In the genomic region with DNA sequence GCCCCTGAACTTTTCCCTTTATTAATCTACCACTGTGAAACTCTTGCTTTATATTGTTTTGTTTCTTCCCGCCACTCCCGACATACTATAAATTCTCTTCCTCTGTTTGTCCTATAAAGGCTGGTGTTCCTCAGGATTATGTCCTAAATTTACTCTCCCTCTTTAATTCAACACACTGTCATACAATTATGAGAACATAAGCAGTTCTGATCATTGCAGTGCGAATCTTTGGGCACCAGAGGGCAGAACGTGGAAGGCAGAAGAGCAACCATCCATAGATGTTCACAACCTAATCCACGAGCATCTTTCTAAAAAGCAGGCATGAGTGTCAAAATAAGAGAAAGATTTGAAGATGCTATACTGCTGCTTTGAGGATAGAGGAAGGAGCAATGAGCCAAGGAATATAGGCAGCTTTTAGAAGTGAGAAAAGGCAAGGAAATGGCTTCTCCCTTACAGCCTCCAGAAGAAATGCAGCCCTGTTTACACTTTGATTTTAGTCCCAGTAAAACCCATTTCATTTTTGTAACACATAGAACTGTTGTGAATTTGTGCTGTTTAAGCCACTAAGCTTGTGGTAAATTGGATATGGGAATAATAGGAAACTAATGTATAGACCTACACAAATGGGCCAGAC, we compare ENCODE assay signal across 8 cellular contexts.
DNase-seq lines count a peak whose midpoint lies in the region; ATAC-seq and TF ChIP-seq lines count a peak whose summit lies in the region.

No MANE protein-coding gene starts in this region.

- no peak overlapping the region for H3K4me3 Mint-ChIP-seq in osteocyte (ENCODE audit: unreplicated experiment)

- DNase-seq in NCI-H2196 (lab: John Stamatoyannopoulos, UW; ENCODE audit: unreplicated experiment) (peak; percentile 4), NCI-H2196 treated with DMSO at 0.1 percent for 48 hours (lab: John Stamatoyannopoulos, UW; ENCODE audit: unreplicated experiment) (no peak), RPMI8226 (peak; percentile 39), erythroblast (lab: John Stamatoyannopoulos, UW) (peak; percentile 38 to 65), osteocyte (ENCODE audit: extremely low spot score, unreplicated experiment) (no peak)

- H3K27ac Mint-ChIP-seq in osteocyte (ENCODE audit: unreplicated experiment) = no peak overlapping the region

- ATAC-seq in GM18867 (IDR thresholded peaks at IDR 0.05; ENCODE audit: unreplicated experiment) = peak; percentile 93
- ATAC-seq in HG03103 (IDR thresholded peaks at IDR 0.05; ENCODE audit: low read depth, unreplicated experiment) = peak; percentile 93
- no peak for ATAC-seq in HG02840 (IDR thresholded peaks at IDR 0.05; ENCODE audit: low FRiP score, unreplicated experiment)

- H3K4me1 Mint-ChIP-seq in osteocyte (ENCODE audit: unreplicated experiment) = peaks cover 19% of the 10 kb centered on the region

- no peaks in the 10 kb centered on the region for H3K36me3 Mint-ChIP-seq in osteocyte (ENCODE audit: unreplicated experiment)

- H3K27me3 Mint-ChIP-seq in osteocyte (ENCODE audit: unreplicated experiment) = no peaks in the 10 kb centered on the region

- peak; percentile 82 for TF ChIP-seq CTCF in osteocyte (IDR thresholded peaks at IDR 0.05)

- no peak for TF ChIP-seq POLR2A in erythroblast (IDR thresholded peaks at IDR 0.05; ENCODE audit: low read length)

- no peaks in the 10 kb centered on the region for H3K9me3 Mint-ChIP-seq in osteocyte (ENCODE audit: unreplicated experiment)

Comparison
In these comparisons a context has a peak if more than half of its experiments do, and no peak if none do; other contexts are left out.
1. DNase-seq: peak in NCI-H2196 (single experiment), RPMI8226 (single experiment) and erythroblast (2 of 2); none in NCI-H2196 treated with DMSO at 0.1 percent for 48 hours (single experiment) and osteocyte (single experiment).